Comparison of ENCODE assay signal across 22 cellular contexts in the genomic region with DNA sequence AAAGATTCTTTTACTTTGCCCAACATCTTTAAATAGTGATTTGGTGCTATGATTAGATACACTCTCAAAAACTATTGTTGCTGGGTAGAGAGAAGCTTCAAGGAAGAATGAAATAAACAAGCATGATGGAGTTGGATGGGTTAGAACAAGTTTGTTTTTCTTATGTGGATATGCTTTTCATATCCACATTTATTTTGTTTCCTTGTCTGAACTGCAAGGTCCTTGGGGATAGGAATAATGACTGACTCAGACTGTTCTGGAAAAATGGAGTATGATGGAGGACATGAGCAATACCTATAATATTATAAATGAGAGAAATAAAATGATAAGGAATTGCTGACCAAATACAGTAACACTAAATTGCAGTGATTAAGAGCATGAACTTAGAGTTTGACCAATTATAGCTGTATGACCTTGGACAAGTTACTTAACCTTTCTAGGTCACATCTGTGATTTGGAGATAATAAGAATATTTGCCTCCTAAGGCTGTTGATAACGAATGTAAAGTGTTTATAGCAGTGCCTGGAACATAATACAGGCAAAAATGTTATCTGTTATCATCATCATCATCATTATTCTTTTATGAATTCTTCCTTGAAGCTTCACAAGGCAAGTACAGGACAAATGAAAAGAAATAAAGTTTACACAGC.
"Had no signal": no experiment of that assay in that cellular context is flagged by ENCODE, and none has a peak within 500 bp of the region (broad histone marks: within the 10 kb centered on the region; RNA-seq: fewer than 3 reads in every experiment).

No MANE protein-coding gene starts in this region.

- H3K27ac Mint-ChIP-seq: naive thymus-derived CD8-positive, alpha-beta T cell; stimulated activated naive B cell treated with anti-CD40 and anti-IgM and Interleukin-4, amounts not matched to agents 10 μg/mL and 1 μg/mL and 100 μg/mL, for 72 hours; stimulated activated naive CD8-positive, alpha-beta T cell treated with anti-CD3 and anti-CD28 coated beads, Interleukin-15, amount 100 ng/mL, for 72 hours had no signal

- ATAC-seq: esophagus mucosa; heart left ventricle; left lobe of liver; mucosa of descending colon; naive thymus-derived CD8-positive, alpha-beta T cell; right cardiac atrium; stimulated activated naive B cell treated with anti-CD40 and anti-IgM and Interleukin-4, amounts not matched to agents 10 μg/mL and 1 μg/mL and 100 μg/mL, for 72 hours; stimulated activated naive CD8-positive, alpha-beta T cell treated with anti-CD3 and anti-CD28 coated beads, Interleukin-15, amount 100 ng/mL, for 72 hours had no signal

- H3K27ac ChIP-seq: heart left ventricle, ovary, thoracic aorta, transverse colon had no signal

- H3K4me3 Mint-ChIP-seq: naive thymus-derived CD8-positive, alpha-beta T cell; neural crest cell; stimulated activated naive B cell treated with anti-CD40 and anti-IgM and Interleukin-4, amounts not matched to agents 10 μg/mL and 1 μg/mL and 100 μg/mL, for 72 hours; stimulated activated naive CD8-positive, alpha-beta T cell treated with anti-CD3 and anti-CD28 coated beads, Interleukin-15, amount 100 ng/mL, for 72 hours had no signal

- H3K27me3 ChIP-seq: heart left ventricle, ovary, transverse colon had no signal

- H3K4me1 Mint-ChIP-seq: stimulated activated naive B cell treated with anti-CD40 and anti-IgM and Interleukin-4, amounts not matched to agents 10 μg/mL and 1 μg/mL and 100 μg/mL, for 72 hours; stimulated activated naive CD8-positive, alpha-beta T cell treated with anti-CD3 and anti-CD28 coated beads, Interleukin-15, amount 100 ng/mL, for 72 hours had no signal

- H3K36me3 Mint-ChIP-seq: stimulated activated naive B cell treated with anti-CD40 and anti-IgM and Interleukin-4, amounts not matched to agents 10 μg/mL and 1 μg/mL and 100 μg/mL, for 72 hours had no signal

- H3K36me3 ChIP-seq: heart left ventricle, ovary, thoracic aorta, transverse colon had no signal

- H3K9me3 ChIP-seq: ovary had no signal

- DNase-seq: effector memory CD4-positive, alpha-beta T cell; heart left ventricle; hypothalamus; mammary epithelial cell; mucosa of descending colon; naive thymus-derived CD8-positive, alpha-beta T cell; ovary; right cardiac atrium; stimulated activated CD4-positive, alpha-beta T cell treated with anti-CD3 and anti-CD28 coated beads, Interleukin-15, amount 100 ng/mL, for 24 hours; stimulated activated CD4-positive, alpha-beta T cell treated with anti-CD3 and anti-CD28 coated beads, Interleukin-1b, Interleukin-23, amount 100 ng/mL, for 48 hours; stimulated activated CD4-positive, alpha-beta T cell treated with anti-CD3 and anti-CD28 coated beads, Interleukin-4, amount 100 ng/mL, for 24 hours; stimulated activated naive B cell treated with anti-CD40 and anti-IgM and Interleukin-4, amounts not matched to agents 10 μg/mL and 1 μg/mL and 100 μg/mL, for 72 hours; stimulated activated naive CD8-positive, alpha-beta T cell treated with anti-CD3 and anti-CD28 coated beads, Interleukin-15, amount 100 ng/mL, for 72 hours; substantia nigra; transverse colon had no signal

- H3K4me3 ChIP-seq: heart left ventricle, mucosa of descending colon, ovary, thoracic aorta, transverse colon had no signal

- FAIRE-seq: endometrium, frontal cortex, islet of Langerhans had no signal
